In the genomic region with DNA sequence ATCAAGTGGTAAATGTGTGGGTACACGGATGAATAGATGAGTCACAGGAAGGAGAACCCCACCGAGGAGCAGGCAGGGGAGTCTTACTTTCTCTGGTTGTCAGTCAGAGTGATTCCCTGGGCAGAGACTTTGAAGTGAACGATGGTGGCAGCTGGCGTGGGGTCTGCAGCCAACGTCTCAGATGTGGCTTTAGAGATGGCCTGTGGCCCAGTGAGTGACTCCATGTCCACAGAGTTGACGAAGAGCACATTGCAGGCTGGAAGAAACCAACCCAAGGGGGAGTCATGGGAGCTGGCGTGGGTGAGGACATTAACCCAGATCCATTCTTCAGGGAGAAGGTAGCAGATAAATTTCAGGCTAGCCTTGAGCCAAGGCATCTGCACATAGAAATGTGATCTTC, we compare ENCODE assay signal across 25 cellular contexts.
"Had no signal": no experiment of that assay in that cellular context is flagged by ENCODE, and none has a peak within 500 bp of the region (broad histone marks: within the 10 kb centered on the region; RNA-seq: fewer than 3 reads in every experiment).

No MANE protein-coding gene starts in this region.

- H3K4me1 Mint-ChIP-seq: immature natural killer cell had no signal

- H3K27me3 ChIP-seq: dorsolateral prefrontal cortex, esophagus squamous epithelium, gastroesophageal sphincter, heart left ventricle, hepatocyte had no signal

- H3K4me3 Mint-ChIP-seq: immature natural killer cell, mesothelial cell of epicardium had no signal

- ATAC-seq: esophagus mucosa, gastroesophageal sphincter, left colon, left lobe of liver, lower lobe of right lung, mucosa of descending colon had no signal

- H3K9me3 Mint-ChIP-seq: immature natural killer cell, mesothelial cell of epicardium had no signal

- H3K4me2 ChIP-seq: hepatocyte had no signal

- H3K9me3 ChIP-seq: esophagus squamous epithelium, gastroesophageal sphincter, heart left ventricle, left ventricle myocardium inferior, lower lobe of right lung, mucosa of descending colon had no signal

- H3K27ac Mint-ChIP-seq: mesothelial cell of epicardium had no signal

- H2AFZ ChIP-seq: hepatocyte had no signal

- H3K4me3 ChIP-seq: coronary artery, dorsolateral prefrontal cortex, esophagus squamous epithelium, gastroesophageal sphincter, heart left ventricle, hepatocyte, left ventricle myocardium inferior, lower lobe of right lung, mucosa of descending colon had no signal

- H3K27ac ChIP-seq: coronary artery, dorsolateral prefrontal cortex, epithelial cell of prostate, esophagus squamous epithelium, heart left ventricle, hepatocyte, left ventricle myocardium inferior, lower lobe of right lung had no signal

- DNase-seq: dermis blood vessel endothelial cell; dorsolateral prefrontal cortex; effector CD4-positive, alpha-beta T cell; effector memory CD4-positive, alpha-beta T cell; erythroblast; esophagus squamous epithelium; foreskin fibroblast; foreskin melanocyte; immature natural killer cell; islet precursor cell; kidney; kidney glomerular epithelial cell; left colon; left ventricle myocardium inferior; lower lobe of right lung; mesenchymal stem cell; mucosa of descending colon had no signal

- H3K79me2 ChIP-seq: hepatocyte had no signal
